31 cellular contexts compared by ENCODE assay signal in the genomic region with DNA sequence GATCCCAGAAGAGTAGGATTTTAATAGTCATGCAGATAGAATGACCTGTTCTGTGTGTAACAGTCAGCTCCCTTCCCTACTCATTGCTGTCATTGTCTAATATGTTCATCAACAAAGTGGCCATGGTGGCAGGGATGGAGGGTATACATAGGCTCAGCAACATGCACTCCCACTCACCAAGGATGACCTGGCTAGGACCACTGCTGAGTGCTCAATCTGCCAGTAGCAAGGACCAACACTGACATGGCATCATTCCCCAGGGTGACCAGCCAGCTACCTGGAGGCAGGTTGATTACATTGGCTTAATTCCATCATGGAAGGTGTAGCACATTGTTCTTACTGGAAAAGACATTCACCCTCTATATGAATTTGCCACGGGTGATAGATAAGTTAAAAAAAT.
"Had no signal": no experiment of that assay in that cellular context is flagged by ENCODE, and none has a peak within 500 bp of the region (broad histone marks: within the 10 kb centered on the region; RNA-seq: fewer than 3 reads in every experiment).

No MANE protein-coding gene starts in this region.

- H3K9me3 Mint-ChIP-seq: activated naive CD4-positive, alpha-beta T cell treated with anti-CD3 and anti-CD28 coated beads, Interleukin-2, amount 50 U/mL, for 24 hours; activated naive CD8-positive, alpha-beta T cell treated with anti-CD3 and anti-CD28 coated beads for 36 hours; activated T-helper 1 cell treated with anti-CD3 and anti-CD28 coated beads, Interleukin-12 subunit alpha, Interleukin-12 subunit beta, Interleukin-2, Interleukin-4 antibody, amounts not matched to agents 30 ng/mL and 10 ng/mL and 1 ng/mL, durations not matched to agents 14 hours and 24 hours and 36 hours; endodermal cell had no signal

- H3K4me1 ChIP-seq: adrenal gland, body of pancreas, colonic mucosa, foreskin keratinocyte had no signal

- H3K27ac ChIP-seq: adrenal gland, body of pancreas, cardiac muscle cell, colonic mucosa, foreskin keratinocyte, WERI-Rb-1 had no signal

- H3K36me3 ChIP-seq: adrenal gland, cardiac muscle cell, colonic mucosa, WERI-Rb-1 had no signal

- H3K4me1 Mint-ChIP-seq: activated B cell treated with CpG ODN at 0.5 μM for 24 hours; activated naive CD4-positive, alpha-beta T cell treated with anti-CD3 and anti-CD28 coated beads, Interleukin-2, amount 50 U/mL, for 24 hours; activated naive CD8-positive, alpha-beta T cell treated with anti-CD3 and anti-CD28 coated beads for 36 hours; activated naive CD8-positive, alpha-beta T cell treated with anti-CD3 and anti-CD28 coated beads, Interleukin-2, amount 50 U/mL, for 24 hours; T-helper 17 cell had no signal

- ATAC-seq: activated CD4-positive, CD25-positive, alpha-beta regulatory T cell treated with anti-CD3 and anti-CD28 coated beads, Interleukin-2, amount 50 U/mL, for 24 hours; activated CD8-positive, alpha-beta T cell treated with anti-CD3 and anti-CD28 coated beads for 36 hours; activated naive CD8-positive, alpha-beta T cell treated with anti-CD3 and anti-CD28 coated beads, Interleukin-2, amount 50 U/mL, for 24 hours; body of pancreas; esophagus mucosa; foreskin keratinocyte; T-helper 17 cell had no signal

- H3K27ac Mint-ChIP-seq: activated B cell treated with CpG ODN at 0.5 μM for 24 hours; activated CD8-positive, alpha-beta T cell treated with anti-CD3 and anti-CD28 coated beads for 36 hours; activated naive CD4-positive, alpha-beta T cell treated with anti-CD3 and anti-CD28 coated beads for 36 hours; activated naive CD4-positive, alpha-beta T cell treated with anti-CD3 and anti-CD28 coated beads, Interleukin-2, amount 50 U/mL, for 24 hours; activated naive CD8-positive, alpha-beta T cell treated with anti-CD3 and anti-CD28 coated beads for 36 hours; activated naive CD8-positive, alpha-beta T cell treated with anti-CD3 and anti-CD28 coated beads, Interleukin-2, amount 50 U/mL, for 24 hours; activated T-helper 1 cell treated with anti-CD3 and anti-CD28 coated beads, Interleukin-12 subunit alpha, Interleukin-12 subunit beta, Interleukin-2, Interleukin-4 antibody, amounts not matched to agents 30 ng/mL and 10 ng/mL and 1 ng/mL, durations not matched to agents 14 hours and 24 hours and 36 hours; activated T-helper 2 cell treated with anti-CD3 and anti-CD28 coated beads, Interferon-gamma antibody, Interleukin-2, Interleukin-4, amounts not matched to agents 10 μg/mL and 5 μg/mL and 100 μg/mL, durations not matched to agents 14 hours and 24 hours and 36 hours; endodermal cell; T-helper 17 cell; T-helper 2 cell treated with Interferon-gamma antibody and Interleukin-4, amounts not matched to agents 5 μg/mL and 100 μg/mL, for 36 hours had no signal

- DNase-seq: activated B cell treated with CpG ODN at 0.5 μM for 24 hours; activated CD4-positive, alpha-beta T cell treated with anti-CD3 and anti-CD28 coated beads for 48 hours; activated CD4-positive, alpha-beta T cell treated with anti-CD3 and anti-CD28 coated beads, Interleukin-2, amount 50 U/mL, for 1 hour; activated CD4-positive, alpha-beta T cell treated with anti-CD3 and anti-CD28 coated beads, Interleukin-2, amount 50 U/mL, for 48 hours; activated CD8-positive, alpha-beta memory T cell treated with anti-CD3 and anti-CD28 coated beads for 24 hours; activated CD8-positive, alpha-beta T cell treated with anti-CD3 and anti-CD28 coated beads for 36 hours; activated effector memory CD4-positive, alpha-beta T cell treated with anti-CD3 and anti-CD28 coated beads, Interleukin-2, amount 50 U/mL, for 16 hours; activated naive CD4-positive, alpha-beta T cell treated with anti-CD3 and anti-CD28 coated beads for 36 hours; activated naive CD8-positive, alpha-beta T cell treated with anti-CD3 and anti-CD28 coated beads for 36 hours; activated naive CD8-positive, alpha-beta T cell treated with anti-CD3 and anti-CD28 coated beads, Interleukin-2, amount 50 U/mL, for 24 hours; activated T-cell treated with anti-CD3 and anti-CD28 coated beads, Interleukin-2, amount 50 U/mL, for 48 hours; adrenal gland; aorta; body of pancreas; central memory CD4-positive, alpha-beta T cell; colonic mucosa; effector CD8-positive, alpha-beta T cell; endodermal cell; foreskin keratinocyte; head of caudate nucleus; T-helper 1 cell; T-helper 17 cell; T1000; WERI-Rb-1 had no signal

- H3K36me3 Mint-ChIP-seq: activated naive CD4-positive, alpha-beta T cell treated with anti-CD3 and anti-CD28 coated beads, Interleukin-2, amount 50 U/mL, for 24 hours; activated naive CD8-positive, alpha-beta T cell treated with anti-CD3 and anti-CD28 coated beads for 36 hours had no signal

- H3K9me3 ChIP-seq: adrenal gland, body of pancreas, colonic mucosa had no signal

- H3K4me3 ChIP-seq: adrenal gland, body of pancreas, cardiac muscle cell, colonic mucosa had no signal

- H3K4me3 Mint-ChIP-seq: activated B cell treated with CpG ODN at 0.5 μM for 24 hours; activated CD8-positive, alpha-beta T cell treated with anti-CD3 and anti-CD28 coated beads for 36 hours; activated naive CD4-positive, alpha-beta T cell treated with anti-CD3 and anti-CD28 coated beads for 36 hours; activated naive CD4-positive, alpha-beta T cell treated with anti-CD3 and anti-CD28 coated beads, Interleukin-2, amount 50 U/mL, for 24 hours; activated naive CD8-positive, alpha-beta T cell treated with anti-CD3 and anti-CD28 coated beads for 36 hours; activated naive CD8-positive, alpha-beta T cell treated with anti-CD3 and anti-CD28 coated beads, Interleukin-2, amount 50 U/mL, for 24 hours; activated T-helper 1 cell treated with anti-CD3 and anti-CD28 coated beads, Interleukin-12 subunit alpha, Interleukin-12 subunit beta, Interleukin-2, Interleukin-4 antibody, amounts not matched to agents 30 ng/mL and 10 ng/mL and 1 ng/mL, durations not matched to agents 14 hours and 24 hours and 36 hours; endodermal cell; T-helper 17 cell; T-helper 2 cell treated with Interferon-gamma antibody and Interleukin-4, amounts not matched to agents 5 μg/mL and 100 μg/mL, for 36 hours had no signal

- H3K27me3 ChIP-seq: adrenal gland, body of pancreas, cardiac muscle cell, colonic mucosa, foreskin keratinocyte had no signal
